In genomic region chr11:101128571-101129202, GRCh38 we compare ENCODE assay signal across 12 cellular contexts. TPM values are rescaled to one million over a fixed set of nuclear protein-coding genes. Genes with fewer than 3 reads are reported as not detected.
DNase-seq lines count a peak whose midpoint lies in the region; ATAC-seq and TF ChIP-seq lines count a peak whose summit lies in the region.
"Had no signal": no experiment of that assay in that cellular context is flagged by ENCODE, and none has a peak within 500 bp of the region (broad histone marks: within the 10 kb centered on the region; RNA-seq: fewer than 3 reads in every experiment).

No MANE protein-coding gene starts in this region.

- no peaks in the 10 kb centered on the region for H4K20me1 ChIP-seq in neural cell (ENCODE audit: insufficient read depth)

- H3K4me2 ChIP-seq in neural cell (ENCODE audit: low read length) = no peak overlapping the region

- H3K4me1 Mint-ChIP-seq in MCF 10A (ENCODE audit: insufficient read depth, unreplicated experiment) = no peaks in the 10 kb centered on the region
- H3K4me1 Mint-ChIP-seq in chondrocyte (ENCODE audit: low read depth) = peaks cover 16% of the 10 kb centered on the region

- no peak for TF ChIP-seq RAD21 in neural cell (conservative IDR thresholded peaks at IDR 0.05)

- in situ Hi-C loops in T47D (cut with HindIII; ENCODE audit: low pct_unique_long_range_greater_than_20kb, low sequenced_read_pairs) = no loop called here

- H3K27ac ChIP-seq in heart left ventricle (peak overlapping the region in 11 of 12 donors; percentile 74 to 89 (median 86)), neural cell (ENCODE audit: low read length) (no peak overlapping the region), vagina (peak overlapping the region; percentile 93)

- H3K4me3 ChIP-seq in heart left ventricle = peak overlapping the region; percentile 49 to 94 (median 78)
- peak overlapping the region; percentile 68 for H3K4me3 ChIP-seq in neural cell (ENCODE audit: low read length)
- H3K4me3 ChIP-seq in vagina = peak overlapping the region; percentile 58 to 78

- H3K9me2 ChIP-seq in neural cell (ENCODE audit: insufficient read depth, low read length) = no peaks in the 10 kb centered on the region

- TF ChIP-seq POLR2A in heart left ventricle (IDR thresholded peaks at IDR 0.05) (no peak), vagina (IDR thresholded peaks at IDR 0.05) (peak in 1 of 2 donors; percentile 26)

- no peak overlapping the region for H2AFZ ChIP-seq in neural cell (ENCODE audit: low read depth, low read length)

- H3K27me3 ChIP-seq in heart left ventricle (peaks cover 0 to 36% (median 0%) of the 10 kb centered on the region in 9 donors), neural cell (ENCODE audit: insufficient read depth, low read depth, low read length) (peaks cover 98% of the 10 kb centered on the region), vagina (no peaks in the 10 kb centered on the region)

- intact Hi-C loops in MCF 10A (cut with micrococcal nuclease) = no loop called here
- intact Hi-C loops in heart left ventricle (cut with DNase I) = loop anchor here in 7 of 10 donors (2.0 to 10.0 kb wide), 9 partner anchors 91 to 306 kb away; no protein-coding TSS in a partner anchor
- intact Hi-C loops in vagina (cut with DNase I) = loop anchor here (10.0 kb wide), 1 partner anchor 444 kb away; the partner anchor contains the start of gene ARHGAP42

- WGBS in heart left ventricle, 4 donors = 1 to 2% (median 2%) methylated on average over 12 to 38 of the region's 38 CpGs

- CTCF ChIA-PET in MCF 10A (lab: Yijun Ruan, JAX) = no interaction called here

- TF ChIP-seq CTCF in MCF 10A (IDR thresholded peaks at IDR 0.05; ENCODE audit: unreplicated experiment) = no peak
- no peak for TF ChIP-seq CTCF in heart left ventricle (IDR thresholded peaks at IDR 0.05)
- no peak for TF ChIP-seq CTCF in neural cell (IDR thresholded peaks at IDR 0.05; ENCODE audit: poor library complexity, severe bottlenecking)
- TF ChIP-seq CTCF in vagina (IDR thresholded peaks at IDR 0.05) = no peak
- TF ChIP-seq CTCF in chondrocyte (IDR thresholded peaks at IDR 0.05) = no peak

- H3K9me3 ChIP-seq in heart left ventricle (no peaks in the 10 kb centered on the region), neural cell (ENCODE audit: low read length) (no peaks in the 10 kb centered on the region), vagina (no peaks in the 10 kb centered on the region)
- H3K9me3 ChIP-seq: BE2C had no signal

- H3K4me3 Mint-ChIP-seq in MCF 10A (ENCODE audit: unreplicated experiment) (no peak overlapping the region), chondrocyte (ENCODE audit: unreplicated experiment) (no peak overlapping the region)
- H3K4me3 Mint-ChIP-seq: dendritic cell treated with granulocyte-macrophage colony-stimulating factor and Interleukin-4, amounts not matched to agents 40 ng/mL and 50 ng/mL, for 4 days had no signal

- DNase-seq in T47D (ENCODE audit: low read depth in 1 of 2, low spot score in 1 of 2) (peak; percentile 89 to 97), MCF 10A (ENCODE audit: unreplicated experiment) (no peak), heart left ventricle (peak in 4 of 5 donors; percentile 7 to 66 (median 29)), vagina (ENCODE audit: extremely low spot score in 2 of 2) (no peak), mucosa of gallbladder (ENCODE audit: low spot score) (no peak), chondrocyte (ENCODE audit: low spot score) (no peak), hypothalamus (lab: John Stamatoyannopoulos, UW) (no peak)
- DNase-seq: Kasumi-1 had no signal

- H3F3A ChIP-seq in neural cell (ENCODE audit: insufficient read depth, low read length, poor library complexity, severe bottlenecking) = no peaks in the 10 kb centered on the region

- peak in 3 of 4 donors; percentile 22 to 38 (median 37) for ATAC-seq in heart left ventricle

- H3K36me3 ChIP-seq in heart left ventricle = peaks cover 0 to 3% (median 0%) of the 10 kb centered on the region in 9 donors
- H3K36me3 ChIP-seq in neural cell (ENCODE audit: insufficient read depth, low read length) = no peaks in the 10 kb centered on the region
- H3K36me3 ChIP-seq in vagina = no peaks in the 10 kb centered on the region
- H3K36me3 ChIP-seq: BE2C had no signal

- H3K79me2 ChIP-seq in neural cell (replicated peaks; ENCODE audit: insufficient read depth, low read length) = no peaks in the 10 kb centered on the region

- no peak for TF ChIP-seq EP300 in neural cell (conservative IDR thresholded peaks at IDR 0.05; ENCODE audit: poor library complexity, severe bottlenecking)

- no peak overlapping the region for H3K9ac ChIP-seq in neural cell (ENCODE audit: low read length)

- H3K9me3 Mint-ChIP-seq in MCF 10A (ENCODE audit: unreplicated experiment) = no peaks in the 10 kb centered on the region
- no peaks in the 10 kb centered on the region for H3K9me3 Mint-ChIP-seq in chondrocyte (ENCODE audit: low read depth)
- H3K9me3 Mint-ChIP-seq: dendritic cell treated with granulocyte-macrophage colony-stimulating factor and Interleukin-4, amounts not matched to agents 40 ng/mL and 50 ng/mL, for 4 days had no signal

- no peak overlapping the region for H3K27ac Mint-ChIP-seq in MCF 10A (ENCODE audit: low read depth, unreplicated experiment)
- H3K27ac Mint-ChIP-seq in chondrocyte (ENCODE audit: unreplicated experiment) = no peak overlapping the region
- H3K27ac Mint-ChIP-seq: dendritic cell treated with granulocyte-macrophage colony-stimulating factor and Interleukin-4, amounts not matched to agents 40 ng/mL and 50 ng/mL, for 4 days had no signal

- H3K36me3 Mint-ChIP-seq in MCF 10A (ENCODE audit: insufficient read depth, unreplicated experiment) (no peaks in the 10 kb centered on the region), chondrocyte (ENCODE audit: low read depth) (peaks cover 3% of the 10 kb centered on the region)

- POLR2A ChIA-PET in MCF 10A (lab: Yijun Ruan, JAX) = no interaction called here

- peaks cover 4% of the 10 kb centered on the region for H3K27me3 Mint-ChIP-seq in MCF 10A (ENCODE audit: insufficient read depth, unreplicated experiment)
- peaks cover 70% of the 10 kb centered on the region for H3K27me3 Mint-ChIP-seq in chondrocyte (ENCODE audit: low read depth)

- no TSS peak for BruUV-seq in MCF 10A (replicated peaks; lab: Mats Ljungman, UMichigan)

- H3K4me1 ChIP-seq in heart left ventricle = peaks cover 0 to 30% (median 11%) of the 10 kb centered on the region in 12 donors
- no peaks in the 10 kb centered on the region for H3K4me1 ChIP-seq in vagina
- H3K4me1 ChIP-seq: BE2C had no signal

TF ChIP-seq in neural cell, 6 proteins besides CTCF, POLR2A, EP300 and RAD21:
- TF ChIP-seq EZH2 (IDR thresholded peaks at IDR 0.05; ENCODE audit: borderline replicate concordance, insufficient read depth, low read length, poor library complexity, severe bottlenecking) = no peak
- TF ChIP-seq POLR2AphosphoS5 (IDR thresholded peaks at IDR 0.05) = no peak
- no peak for TF ChIP-seq REST (IDR thresholded peaks at IDR 0.05; ENCODE audit: borderline replicate concordance)
- no peak for TF ChIP-seq SMC3 (conservative IDR thresholded peaks at IDR 0.05; ENCODE audit: poor library complexity)
- TF ChIP-seq MXI1 (conservative IDR thresholded peaks at IDR 0.05; ENCODE audit: poor library complexity, severe bottlenecking) = no peak
- no peak for TF ChIP-seq TAF1 (IDR thresholded peaks at IDR 0.05; ENCODE audit: low read depth)

RNA-seq across cellular contexts. Expression of gene PGR, which starts 0.9 kb away (rescaled TPM):
- total RNA-seq in MCF 10A (2022) = not detected in 2 replicates
- 10 to 100 TPM in 6 of 9 donors, 1 to 10 TPM in 3; 7.8 to 13.9 (median 10.9) TPM for total RNA-seq in heart left ventricle
- polyA plus RNA-seq in heart left ventricle = 1 to 10 TPM; 1.4 to 2.7 TPM
- not detected in 2 replicates for polyA plus RNA-seq in neural cell
- polyA minus RNA-seq in neural cell = under 0.01 and 0.12 TPM in 2 replicates
- total RNA-seq in vagina = 34.4 TPM
- total RNA-seq in mucosa of gallbladder = 1.0 TPM
- total RNA-seq in chondrocyte = not detected in 3 replicates
- total RNA-seq: myocyte had no signal

Comparison
In these comparisons a context has a peak if more than half of its experiments do, and no peak if none do; other contexts are left out.
1. DNase-seq: peak in T47D (2 of 2) and heart left ventricle (4 of 5); none in MCF 10A (single experiment), vagina (0 of 2), mucosa of gallbladder (single experiment), chondrocyte (single experiment) and hypothalamus (0 of 51).
2. Peak in every context shown above with its lines, with median percentiles within 50 percentile points of each other: H3K4me3 ChIP-seq.